ENCODE assay signal across 2 cellular contexts in genomic region chr4:26856906-26857277, GRCh38.
TF ChIP-seq lines count a peak whose summit lies in the region.

No MANE protein-coding gene starts in this region.

TF ChIP-seq in HCT116, 20 proteins besides CTCF, POLR2A, EP300 and RAD21 (continued from another document):
- no peak for TF ChIP-seq POLR2AphosphoS5 (IDR thresholded peaks at IDR 0.05; ENCODE audit: low read depth, low read length)
- TF ChIP-seq SRF (IDR thresholded peaks at IDR 0.05; ENCODE audit: low read depth): no peak
- TF ChIP-seq CEBPB (IDR thresholded peaks at IDR 0.05; ENCODE audit: low read depth): no peak
- TF ChIP-seq EZH2 (IDR thresholded peaks at IDR 0.05): no peak
- TF ChIP-seq CBX3 (IDR thresholded peaks at IDR 0.05; ENCODE audit: low read depth): no peak
- TF ChIP-seq, protein P1, sequence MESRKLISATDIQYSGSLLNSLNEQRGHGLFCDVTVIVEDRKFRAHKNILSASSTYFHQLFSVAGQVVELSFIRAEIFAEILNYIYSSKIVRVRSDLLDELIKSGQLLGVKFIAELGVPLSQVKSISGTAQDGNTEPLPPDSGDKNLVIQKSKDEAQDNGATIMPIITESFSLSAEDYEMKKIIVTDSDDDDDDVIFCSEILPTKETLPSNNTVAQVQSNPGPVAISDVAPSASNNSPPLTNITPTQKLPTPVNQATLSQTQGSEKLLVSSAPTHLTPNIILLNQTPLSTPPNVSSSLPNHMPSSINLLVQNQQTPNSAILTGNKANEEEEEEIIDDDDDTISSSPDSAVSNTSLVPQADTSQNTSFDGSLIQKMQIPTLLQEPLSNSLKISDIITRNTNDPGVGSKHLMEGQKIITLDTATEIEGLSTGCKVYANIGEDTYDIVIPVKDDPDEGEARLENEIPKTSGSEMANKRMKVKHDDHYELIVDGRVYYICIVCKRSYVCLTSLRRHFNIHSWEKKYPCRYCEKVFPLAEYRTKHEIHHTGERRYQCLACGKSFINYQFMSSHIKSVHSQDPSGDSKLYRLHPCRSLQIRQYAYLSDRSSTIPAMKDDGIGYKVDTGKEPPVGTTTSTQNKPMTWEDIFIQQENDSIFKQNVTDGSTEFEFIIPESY (IDR thresholded peaks at IDR 0.05; ENCODE audit: extremely low read depth, insufficient replicate concordance, low read length): no peak
- TF ChIP-seq FOSL1 (IDR thresholded peaks at IDR 0.05; ENCODE audit: low read depth): no peak
- no peak for TF ChIP-seq EGR1 (IDR thresholded peaks at IDR 0.05; ENCODE audit: low read depth)
- no peak for TF ChIP-seq SP1 (IDR thresholded peaks at IDR 0.05; ENCODE audit: low read depth)
- TF ChIP-seq SIN3A (IDR thresholded peaks at IDR 0.05; ENCODE audit: low read depth): no peak
- no peak for TF ChIP-seq TCF7L2 (IDR thresholded peaks at IDR 0.05; ENCODE audit: borderline replicate concordance, extremely low read depth, insufficient read depth, insufficient read length)
TF ChIP-seq in HCT116: peak in this region for 0.

TF ChIP-seq in WTC11, 78 proteins besides CTCF, POLR2A, EP300 and RAD21 (continued from another document):
- no peak for TF ChIP-seq ZNF532 (CRISPR knock-in tag; IDR thresholded peaks at IDR 0.05; ENCODE audit: borderline replicate concordance)
- TF ChIP-seq E2F1 (CRISPR knock-in tag; IDR thresholded peaks at IDR 0.05): no peak
- TF ChIP-seq HMGXB4 (CRISPR knock-in tag; IDR thresholded peaks at IDR 0.05): no peak
- TF ChIP-seq GTF2I (CRISPR knock-in tag; conservative IDR thresholded peaks at IDR 0.05): no peak
- TF ChIP-seq, protein P2, sequence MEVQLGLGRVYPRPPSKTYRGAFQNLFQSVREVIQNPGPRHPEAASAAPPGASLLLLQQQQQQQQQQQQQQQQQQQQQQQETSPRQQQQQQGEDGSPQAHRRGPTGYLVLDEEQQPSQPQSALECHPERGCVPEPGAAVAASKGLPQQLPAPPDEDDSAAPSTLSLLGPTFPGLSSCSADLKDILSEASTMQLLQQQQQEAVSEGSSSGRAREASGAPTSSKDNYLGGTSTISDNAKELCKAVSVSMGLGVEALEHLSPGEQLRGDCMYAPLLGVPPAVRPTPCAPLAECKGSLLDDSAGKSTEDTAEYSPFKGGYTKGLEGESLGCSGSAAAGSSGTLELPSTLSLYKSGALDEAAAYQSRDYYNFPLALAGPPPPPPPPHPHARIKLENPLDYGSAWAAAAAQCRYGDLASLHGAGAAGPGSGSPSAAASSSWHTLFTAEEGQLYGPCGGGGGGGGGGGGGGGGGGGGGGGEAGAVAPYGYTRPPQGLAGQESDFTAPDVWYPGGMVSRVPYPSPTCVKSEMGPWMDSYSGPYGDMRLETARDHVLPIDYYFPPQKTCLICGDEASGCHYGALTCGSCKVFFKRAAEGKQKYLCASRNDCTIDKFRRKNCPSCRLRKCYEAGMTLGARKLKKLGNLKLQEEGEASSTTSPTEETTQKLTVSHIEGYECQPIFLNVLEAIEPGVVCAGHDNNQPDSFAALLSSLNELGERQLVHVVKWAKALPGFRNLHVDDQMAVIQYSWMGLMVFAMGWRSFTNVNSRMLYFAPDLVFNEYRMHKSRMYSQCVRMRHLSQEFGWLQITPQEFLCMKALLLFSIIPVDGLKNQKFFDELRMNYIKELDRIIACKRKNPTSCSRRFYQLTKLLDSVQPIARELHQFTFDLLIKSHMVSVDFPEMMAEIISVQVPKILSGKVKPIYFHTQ (CRISPR knock-in tag; IDR thresholded peaks at IDR 0.05): no peak
